In genomic region chr5:122473941-122474340, GRCh38 we compare ENCODE assay signal across 19 cellular contexts.
"Had no signal": no experiment of that assay in that cellular context is flagged by ENCODE, and none has a peak within 500 bp of the region (broad histone marks: within the 10 kb centered on the region; RNA-seq: fewer than 3 reads in every experiment).

No MANE protein-coding gene starts in this region.

- H3K36me3 Mint-ChIP-seq: naive thymus-derived CD4-positive, alpha-beta T cell; stimulated activated naive B cell treated with anti-CD40 and anti-IgM and Interleukin-4, amounts not matched to agents 10 μg/mL and 1 μg/mL and 100 μg/mL, for 72 hours had no signal

- H3K4me3 ChIP-seq: colonic mucosa, esophagus squamous epithelium, left lung, lung, prostate gland, right lobe of liver, testis, tibial nerve had no signal

- ATAC-seq: naive thymus-derived CD4-positive, alpha-beta T cell; stimulated activated naive B cell treated with anti-CD40 and anti-IgM and Interleukin-4, amounts not matched to agents 10 μg/mL and 1 μg/mL and 100 μg/mL, for 72 hours; stimulated activated naive CD8-positive, alpha-beta T cell treated with anti-CD3 and anti-CD28 coated beads, Interleukin-15, amount 100 ng/mL, for 72 hours had no signal

- H3K36me3 ChIP-seq: colonic mucosa, esophagus squamous epithelium, left lung, prostate gland, tibial nerve had no signal

- H2AFZ ChIP-seq: parathyroid adenoma had no signal

- H3K27me3 ChIP-seq: colonic mucosa, esophagus squamous epithelium, left lung, right lobe of liver, testis, tibial nerve had no signal

- H3K9ac ChIP-seq: parathyroid adenoma had no signal

- H3K4me1 ChIP-seq: colonic mucosa, parathyroid adenoma, prostate gland, testis, tibial nerve had no signal

- H3K9me3 Mint-ChIP-seq: stimulated activated naive B cell treated with anti-CD40 and anti-IgM and Interleukin-4, amounts not matched to agents 10 μg/mL and 1 μg/mL and 100 μg/mL, for 72 hours; stimulated activated naive CD8-positive, alpha-beta T cell treated with anti-CD3 and anti-CD28 coated beads, Interleukin-15, amount 100 ng/mL, for 72 hours had no signal

- H3K4me3 Mint-ChIP-seq: naive thymus-derived CD4-positive, alpha-beta T cell; nephron progenitor cell; stimulated activated naive B cell treated with anti-CD40 and anti-IgM and Interleukin-4, amounts not matched to agents 10 μg/mL and 1 μg/mL and 100 μg/mL, for 72 hours; stimulated activated naive CD8-positive, alpha-beta T cell treated with anti-CD3 and anti-CD28 coated beads, Interleukin-15, amount 100 ng/mL, for 72 hours had no signal

- H3K27ac ChIP-seq: colonic mucosa, esophagus squamous epithelium, left lung, parathyroid adenoma, prostate gland, right lobe of liver, testis, tibial nerve had no signal

- H3K27ac Mint-ChIP-seq: naive thymus-derived CD4-positive, alpha-beta T cell; nephron progenitor cell; stimulated activated naive B cell treated with anti-CD40 and anti-IgM and Interleukin-4, amounts not matched to agents 10 μg/mL and 1 μg/mL and 100 μg/mL, for 72 hours; stimulated activated naive CD8-positive, alpha-beta T cell treated with anti-CD3 and anti-CD28 coated beads, Interleukin-15, amount 100 ng/mL, for 72 hours had no signal

- H3K9me3 ChIP-seq: colonic mucosa, esophagus squamous epithelium, left lung, prostate gland, right lobe of liver, testis, tibial nerve had no signal

- DNase-seq: colonic mucosa; dermis blood vessel endothelial cell; esophagus squamous epithelium; foreskin fibroblast; left lung; mesendoderm; naive thymus-derived CD4-positive, alpha-beta T cell; nephron progenitor cell; retina; right lobe of liver; stimulated activated CD4-positive, alpha-beta T cell treated with anti-CD3 and anti-CD28 coated beads, Interleukin-2, amount 100 ng/mL, for 24 hours; stimulated activated CD4-positive, alpha-beta T cell treated with anti-CD3 and anti-CD28 coated beads, Interleukin-4, amount 100 ng/mL, for 4 hours; stimulated activated naive B cell treated with anti-CD40 and anti-IgM and Interleukin-4, amounts not matched to agents 10 μg/mL and 1 μg/mL and 100 μg/mL, for 72 hours; stimulated activated naive CD8-positive, alpha-beta T cell treated with anti-CD3 and anti-CD28 coated beads, Interleukin-15, amount 100 ng/mL, for 72 hours; testis had no signal

- H3K79me2 ChIP-seq: parathyroid adenoma had no signal

- H3K4me1 Mint-ChIP-seq: naive thymus-derived CD4-positive, alpha-beta T cell; stimulated activated naive B cell treated with anti-CD40 and anti-IgM and Interleukin-4, amounts not matched to agents 10 μg/mL and 1 μg/mL and 100 μg/mL, for 72 hours; stimulated activated naive CD8-positive, alpha-beta T cell treated with anti-CD3 and anti-CD28 coated beads, Interleukin-15, amount 100 ng/mL, for 72 hours had no signal
